Comparison of ENCODE assay signal across 8 cellular contexts in the genomic region with DNA sequence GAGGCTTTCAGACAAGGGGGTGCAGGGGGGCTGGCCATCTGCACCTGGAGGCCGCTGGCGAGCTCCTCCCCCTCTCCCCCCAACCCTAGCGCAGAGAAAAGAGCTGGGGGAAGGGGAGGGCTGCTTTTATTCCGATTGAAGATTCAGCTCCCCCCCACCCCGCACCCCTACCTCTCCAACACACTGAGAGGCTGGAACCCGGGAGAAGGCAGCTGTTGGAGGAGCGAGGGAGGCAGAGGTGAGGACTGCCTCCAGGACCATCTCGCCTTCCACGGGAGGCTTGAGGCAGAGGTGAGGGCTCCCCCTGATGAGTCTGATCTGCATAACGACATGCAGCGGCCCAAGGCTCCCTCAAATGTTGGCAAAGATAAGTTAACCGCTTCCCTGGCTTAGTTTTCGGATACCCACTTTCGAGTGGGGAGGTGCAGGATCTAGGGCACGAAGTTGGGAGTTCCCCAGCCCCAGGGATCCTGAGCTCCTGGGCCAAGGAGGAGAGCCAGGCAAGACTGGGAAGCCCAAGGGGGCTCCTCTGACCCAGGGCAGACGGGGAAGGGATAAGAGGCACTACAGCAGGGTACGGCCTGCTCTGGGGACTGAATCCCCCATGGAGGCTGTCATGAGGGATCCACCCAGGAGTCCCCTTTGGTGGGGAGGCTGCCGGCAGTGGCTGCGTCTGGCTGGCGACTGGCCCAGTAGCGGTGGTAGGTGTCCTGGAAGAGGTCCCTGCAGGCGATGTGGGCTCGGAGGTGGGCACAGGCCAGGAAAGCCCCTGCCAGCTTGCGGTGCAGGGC. TPM values are rescaled to one million over a fixed set of nuclear protein-coding genes. Genes with fewer than 3 reads are reported as not detected.
DNase-seq lines count a peak whose midpoint lies in the region; ATAC-seq and TF ChIP-seq lines count a peak whose summit lies in the region.

No MANE protein-coding gene starts in this region.

- H3K9ac ChIP-seq in HUES48 (ENCODE audit: low read depth, low read length): peak overlapping the region; percentile 80; the same call in 1 of the 2 replicates

- TF ChIP-seq CTCF in AG09309 (IDR thresholded peaks at IDR 0.05; ENCODE audit: control insufficient read depth, insufficient read depth, low read depth, low read length, missing control alignments): no peak

- H3K9me3 ChIP-seq in HUES48 (ENCODE audit: control insufficient read depth, insufficient read depth, low read length) (no peaks in the 10 kb centered on the region), mesodermal cell (ENCODE audit: control insufficient read depth, low read length) (no peaks in the 10 kb centered on the region)

- peaks cover 15% of the 10 kb centered on the region for H3K4me1 ChIP-seq in HUES48 (ENCODE audit: control insufficient read depth, insufficient read depth, low read length)
- H3K4me1 ChIP-seq in mesodermal cell (ENCODE audit: control insufficient read depth, insufficient read depth, low read length, poor library complexity, severe bottlenecking): peaks cover 3% of the 10 kb centered on the region

- H3K27me3 ChIP-seq in HUES48 (ENCODE audit: control insufficient read depth, insufficient read depth, low read length): no peaks in the 10 kb centered on the region

- ATAC-seq in GM21717 (IDR thresholded peaks at IDR 0.05; ENCODE audit: unreplicated experiment) (no peak), HG02571 (IDR thresholded peaks at IDR 0.05; ENCODE audit: unreplicated experiment) (no peak)

- WGBS in adipose tissue, 3 donors: 71 to 72% (median 72%) methylated on average over 23 of the region's 24 CpGs
- 85 to 87% methylated on average over 17 to 18 of the region's 24 CpGs for WGBS in mesodermal cell (ENCODE audit: insufficient coverage in 2 of 2), 2 experiments

- DNase-seq in AG09309 (ENCODE audit: low read depth): no peak
- DNase-seq in T-helper 9 cell: no peak
- DNase-seq in kidney glomerular epithelial cell (lab: John Stamatoyannopoulos, UW): no peak

- peak overlapping the region; percentile 61 for H3K4me3 ChIP-seq in AG09309 (ENCODE audit: control insufficient read depth, low read depth, low read length)
- H3K4me3 ChIP-seq in HUES48 (ENCODE audit: low read depth, low read length): peak overlapping the region; percentile 67; the same call in 1 of the 2 replicates
- H3K4me3 ChIP-seq in mesodermal cell (ENCODE audit: extremely low read depth, insufficient read depth, low read length, poor library complexity, severe bottlenecking): no peak overlapping the region

- H3K36me3 ChIP-seq in HUES48 (ENCODE audit: control insufficient read depth, insufficient read depth, low read length): peaks cover 36% of the 10 kb centered on the region
- H3K36me3 ChIP-seq in mesodermal cell (ENCODE audit: control insufficient read depth, insufficient read depth, low read length): peaks cover 33% of the 10 kb centered on the region

- peak overlapping the region; percentile 95 for H3K27ac ChIP-seq in HUES48 (ENCODE audit: low read depth, low read length)
- peak overlapping the region; percentile 40 for H3K27ac ChIP-seq in adipose tissue (ENCODE audit: low read depth, low read length)
- H3K27ac ChIP-seq in mesodermal cell (ENCODE audit: low read depth, low read length, severe bottlenecking): peak overlapping the region; percentile 92

RNA-seq across cellular contexts. Expression of a gene that starts 1.2 kb away (rescaled TPM):
- 10 to 100 TPM in 2 of 3 donors, 1 to 10 TPM in 1; 7.1 to 30.7 (median 27.2) TPM for polyA plus RNA-seq in adipose tissue
- 28.6 TPM for polyA plus RNA-seq in mesodermal cell (2013, experiment 1 of 2)
- polyA plus RNA-seq in mesodermal cell (2013, experiment 2 of 2): 28.4 TPM

RNA-seq across cellular contexts. Expression of a gene that starts 25.1 kb away (rescaled TPM):
- polyA plus RNA-seq in adipose tissue: 10 to 100 TPM; 26.2 to 35.5 (median 29.4) TPM
- 28.6 TPM for polyA plus RNA-seq in mesodermal cell (2013, experiment 1 of 2)
- polyA plus RNA-seq in mesodermal cell (2013, experiment 2 of 2): 31.7 TPM

RNA-seq across cellular contexts. Expression of a gene that starts 25.3 kb away (rescaled TPM):
- polyA plus RNA-seq in adipose tissue: 10 to 100 TPM; 14.6 to 58.3 (median 43.1) TPM
- polyA plus RNA-seq in mesodermal cell (2013, experiment 1 of 2): 11.5 TPM
- polyA plus RNA-seq in mesodermal cell (2013, experiment 2 of 2): 9.0 TPM

RNA-seq across cellular contexts. Expression of a gene that starts 58.7 kb away (rescaled TPM):
- polyA plus RNA-seq in adipose tissue: 1 to 10 TPM; 3.5 to 7.1 (median 5.1) TPM
- 17.0 TPM for polyA plus RNA-seq in mesodermal cell (2013, experiment 1 of 2)
- polyA plus RNA-seq in mesodermal cell (2013, experiment 2 of 2): 18.0 TPM

RNA-seq across cellular contexts. Expression of a gene that starts 59.4 kb away (rescaled TPM):
- polyA plus RNA-seq in adipose tissue: 10 to 100 TPM; 21.2 to 44.1 (median 42.8) TPM
- 157 TPM for polyA plus RNA-seq in mesodermal cell (2013, experiment 1 of 2)
- 138 TPM for polyA plus RNA-seq in mesodermal cell (2013, experiment 2 of 2)

Comparison
In these comparisons a context has a peak if more than half of its experiments do, and no peak if none do; other contexts are left out.
1. H3K27ac ChIP-seq: peak in every context shown above with its lines; median percentile 95 in HUES48; 92 in mesodermal cell; 40 in adipose tissue.